1 cellular context compared by ENCODE assay signal in genomic region chr3:196867507-196868296, GRCh38.
TF ChIP-seq lines count a peak whose summit lies in the region.

Gene SENP5 (plus strand): TSS chr3:196867920. CDS start chr3:196885182, 17,262 bp downstream.

TF ChIP-seq in H1, 55 proteins besides CTCF, POLR2A, EP300 and RAD21:
- TF ChIP-seq ATF3 (IDR thresholded peaks at IDR 0.05; ENCODE audit: insufficient read depth, low read depth, low read length), result peak; percentile 82
- TF ChIP-seq SRF (IDR thresholded peaks at IDR 0.05; ENCODE audit: low read depth, low read length), result peak; percentile 79
- TF ChIP-seq ATF2 (IDR thresholded peaks at IDR 0.05; ENCODE audit: low read length), result no peak
- no peak for TF ChIP-seq NRF1 (IDR thresholded peaks at IDR 0.05; ENCODE audit: low read depth, low read length)
- TF ChIP-seq PHF8 (conservative IDR thresholded peaks at IDR 0.05; ENCODE audit: low read depth, low read length), result peak; percentile 100
- TF ChIP-seq CBX8 (IDR thresholded peaks at IDR 0.05; ENCODE audit: borderline replicate concordance, low read depth, low read length), result no peak
- peak; percentile 97 for TF ChIP-seq RBBP5 (IDR thresholded peaks at IDR 0.05; ENCODE audit: borderline replicate concordance, low read depth, low read length)
- TF ChIP-seq RFX5 (IDR thresholded peaks at IDR 0.05; ENCODE audit: borderline replicate concordance, low read depth, low read length), result no peak
- peak; percentile 81 for TF ChIP-seq TAF1 (IDR thresholded peaks at IDR 0.05; ENCODE audit: low read depth, low read length)
- no peak; the same call in 1 of the 2 replicates for TF ChIP-seq GABPA (IDR thresholded peaks at IDR 0.05; ENCODE audit: borderline replicate concordance, insufficient read depth, low read length)
- TF ChIP-seq KDM5A (IDR thresholded peaks at IDR 0.05; ENCODE audit: low read length), result peak; percentile 82
- TF ChIP-seq CREB1 (IDR thresholded peaks at IDR 0.05), result peak; percentile 97
- TF ChIP-seq ASH2L (IDR thresholded peaks at IDR 0.05; ENCODE audit: low read length), result peak; percentile 94
- peak; percentile 96 for TF ChIP-seq POLR2AphosphoS5 (IDR thresholded peaks at IDR 0.05; ENCODE audit: low read depth, low read length)
- TF ChIP-seq E2F6 (IDR thresholded peaks at IDR 0.05), result no peak
- TF ChIP-seq KDM4A (IDR thresholded peaks at IDR 0.05; ENCODE audit: low read depth, low read length, severe bottlenecking), result peak; percentile 97
- TF ChIP-seq HDAC2 (IDR thresholded peaks at IDR 0.05; ENCODE audit: borderline replicate concordance in 1 of 2, low read depth in 2 of 2, low read length in 2 of 2), result 0 out of 4 replicates have a peak, but pooled peaks of 1 of the 2 experiments have one; percentile 23
- TF ChIP-seq CBX5 (IDR thresholded peaks at IDR 0.05; ENCODE audit: low read depth, low read length), result no peak
- TF ChIP-seq TBP (IDR thresholded peaks at IDR 0.05; ENCODE audit: low read depth, low read length), result peak; percentile 26; the same call in 1 of the 2 replicates
- peak in 1 of 2 experiments; percentile 77; a peak in 2 of 4 replicates for TF ChIP-seq SIN3A (conservative IDR thresholded peaks at IDR 0.05 in 1 of 2, IDR thresholded peaks at IDR 0.05 in 1 of 2; ENCODE audit: low read depth in 1 of 2, low read length in 2 of 2)
TF ChIP-seq in H1: peak in this region for 13.
